ENCODE assay signal across 8 cellular contexts in genomic region chr12:56159482-56160105, GRCh38. TPM values are rescaled to one million over a fixed set of nuclear protein-coding genes. Genes with fewer than 3 reads are reported as not detected.
DNase-seq lines count a peak whose midpoint lies in the region; ATAC-seq, FAIRE-seq and TF ChIP-seq lines count a peak whose summit lies in the region.

No MANE protein-coding gene starts in this region.

- TF ChIP-seq POLR2A in esophagus muscularis mucosa (IDR thresholded peaks at IDR 0.05; ENCODE audit: low read depth): no peak

- FAIRE-seq in frontal cortex (lab: Jason Lieb, UNC): no peak

- peak overlapping the region; percentile 15 for H3K14ac ChIP-seq in trophoblast cell (ENCODE audit: low read length)

- H2BK12ac ChIP-seq in trophoblast cell (ENCODE audit: low read length): no peak overlapping the region

- no peak overlapping the region for H2BK120ac ChIP-seq in trophoblast cell (ENCODE audit: insufficient read depth, low read length, poor library complexity)

- no peaks in the 10 kb centered on the region for H3K9me3 ChIP-seq in DOHH2 (ENCODE audit: control insufficient read depth, insufficient read depth, low read length)
- H3K9me3 ChIP-seq in esophagus muscularis mucosa: no peaks in the 10 kb centered on the region
- peaks cover 4% of the 10 kb centered on the region for H3K9me3 ChIP-seq in trophoblast cell (ENCODE audit: insufficient read depth, low read depth, low read length)

- H3F3A ChIP-seq in DOHH2 (ENCODE audit: control insufficient read depth, insufficient read depth): peaks cover 25% of the 10 kb centered on the region

- peaks cover 15% of the 10 kb centered on the region for H4K20me1 ChIP-seq in DOHH2 (ENCODE audit: control insufficient read depth, insufficient read depth, low read depth, low read length)

- H3K4me3 ChIP-seq in DOHH2 (ENCODE audit: low read length) (peak overlapping the region; percentile 91), esophagus muscularis mucosa (peak overlapping the region; percentile 66 to 98 (median 86)), trophoblast cell (ENCODE audit: low read depth, low read length) (peak overlapping the region; percentile 96)

- peaks cover 15% of the 10 kb centered on the region for H3K79me1 ChIP-seq in trophoblast cell (ENCODE audit: low read length)

- H3K18ac ChIP-seq in trophoblast cell (ENCODE audit: low read length): no peak overlapping the region

- H4K12ac ChIP-seq in trophoblast cell (ENCODE audit: low read depth, low read length): peak overlapping the region; percentile 41

- no peak overlapping the region for H2AFZ ChIP-seq in trophoblast cell (ENCODE audit: insufficient read depth, low read length, poor library complexity)

- no peaks in the 10 kb centered on the region for H3K9me2 ChIP-seq in DOHH2 (replicated peaks; ENCODE audit: control insufficient read depth, low read length)

- TF ChIP-seq EP300 in esophagus muscularis mucosa (IDR thresholded peaks at IDR 0.05): no peak

- H3K9ac ChIP-seq in trophoblast cell (ENCODE audit: low read length): peak overlapping the region; percentile 79

- WGBS in esophagus muscularis mucosa: 2% methylated on average over 4 of the region's 6 CpGs
- WGBS in trophoblast cell (ENCODE audit: extremely low coverage, insufficient coverage, insufficient read length): no CpG with 5 or more reads among the region's 6 CpGs

- peak overlapping the region; percentile 100 for H3K4ac ChIP-seq in trophoblast cell (ENCODE audit: low read depth, low read length)

- intact Hi-C loops in esophagus muscularis mucosa (cut with DNase I): loop anchor here (1.0 kb wide), 1 partner anchor 33 kb away; no protein-coding TSS in a partner anchor

- H3K4me1 ChIP-seq in DOHH2 (ENCODE audit: control insufficient read depth, low read length) (peaks cover 35% of the 10 kb centered on the region), esophagus muscularis mucosa (peaks cover 35 to 66% (median 63%) of the 10 kb centered on the region in 4 donors), trophoblast cell (ENCODE audit: control insufficient read depth in 1 of 2, insufficient read depth in 2 of 2, low read length in 2 of 2) (peaks cover 23 to 24% of the 10 kb centered on the region in 2 experiments)

- peaks cover 77% of the 10 kb centered on the region for H3K36me3 ChIP-seq in DOHH2 (ENCODE audit: control insufficient read depth, low read length)
- H3K36me3 ChIP-seq in esophagus muscularis mucosa: peaks cover 35 to 54% (median 53%) of the 10 kb centered on the region in 4 donors
- H3K36me3 ChIP-seq in trophoblast cell (ENCODE audit: control insufficient read depth in 1 of 2, insufficient read depth in 2 of 2, low read length in 2 of 2): peaks cover 52 to 61% of the 10 kb centered on the region in 2 experiments

- no peak overlapping the region for H2BK5ac ChIP-seq in trophoblast cell (ENCODE audit: low read depth, low read length, poor library complexity)

- TF ChIP-seq CTCF in DOHH2 (IDR thresholded peaks at IDR 0.05; ENCODE audit: low read depth, low read length, poor library complexity, severe bottlenecking) (no peak), RWPE1 (conservative IDR thresholded peaks at IDR 0.05; ENCODE audit: low read depth) (no peak), esophagus muscularis mucosa (IDR thresholded peaks at IDR 0.05) (no peak)

- DNase-seq in RWPE1 (ENCODE audit: low spot score): no peak
- no peak for DNase-seq in esophagus muscularis mucosa (ENCODE audit: extremely low spot score)
- DNase-seq in trophoblast cell: no peak
- no peak for DNase-seq in activated CD4-positive, CD25-positive, alpha-beta regulatory T cell (lab: John Stamatoyannopoulos, UW)
- DNase-seq in NCI-H128 (lab: John Stamatoyannopoulos, UW; ENCODE audit: unreplicated experiment): no peak
- no peak for DNase-seq in frontal cortex (ENCODE audit: low spot score in 2 of 2)

- peak overlapping the region; percentile 15 for H2AK5ac ChIP-seq in trophoblast cell (ENCODE audit: low read length)

- ATAC-seq in GM18511 (IDR thresholded peaks at IDR 0.05; ENCODE audit: unreplicated experiment): no peak

- H3K23ac ChIP-seq in trophoblast cell (ENCODE audit: low read length): no peak overlapping the region

- CTCF ChIA-PET in RWPE1 (lab: Yijun Ruan, JAX): interaction anchor here (1.2 kb wide), 1 partner anchor 30 kb away, joined by 5 read pairs; the partner anchor contains the start of gene SMARCC2

- H3K27ac ChIP-seq in DOHH2 (ENCODE audit: low read depth, low read length): peak overlapping the region; percentile 72
- H3K27ac ChIP-seq in RWPE1: peak overlapping the region; percentile 97
- H3K27ac ChIP-seq in esophagus muscularis mucosa (replicated peaks in 1 of 4): peak overlapping the region; percentile 93 to 98 (median 96)
- H3K27ac ChIP-seq in trophoblast cell (ENCODE audit: low read depth, low read length): peak overlapping the region; percentile 72

- no peaks in the 10 kb centered on the region for H3K27me3 ChIP-seq in DOHH2 (ENCODE audit: control insufficient read depth, low read length)
- no peaks in the 10 kb centered on the region for H3K27me3 ChIP-seq in esophagus muscularis mucosa
- H3K27me3 ChIP-seq in trophoblast cell (ENCODE audit: insufficient read depth, low read length): no peaks in the 10 kb centered on the region

- peak overlapping the region; percentile 22 for H4K91ac ChIP-seq in trophoblast cell (ENCODE audit: low read depth, low read length)

- H3K4me2 ChIP-seq in DOHH2 (ENCODE audit: low read length) (peak overlapping the region; percentile 94), trophoblast cell (ENCODE audit: low read length) (peak overlapping the region; percentile 83)

- H3K79me2 ChIP-seq in DOHH2 (ENCODE audit: control insufficient read depth, low read length) (peaks cover 48% of the 10 kb centered on the region), trophoblast cell (ENCODE audit: control insufficient read depth, insufficient read depth, low read length, poor library complexity) (peaks cover 19% of the 10 kb centered on the region)

- POLR2A ChIA-PET in RWPE1 (lab: Yijun Ruan, JAX; ENCODE audit: low non-redundant PET): interaction anchor here (0.6 to 1.4 kb wide), 2 partner anchors 8 to 31 kb away, joined by 3 to 5 read pairs; partner anchors contain the start of gene ESYT1

- no peak overlapping the region for H4K8ac ChIP-seq in trophoblast cell (ENCODE audit: low read depth, low read length)

RNA-seq across cellular contexts. Expression of gene MYL6, which starts 1.4 kb away (rescaled TPM):
- total RNA-seq in esophagus muscularis mucosa: 1,000 to 10,000 TPM; 5,145 to 8,531 (median 5,986) TPM
- polyA plus RNA-seq in trophoblast cell (2013): 2,027 and 2,059 TPM in 2 replicates
- total RNA-seq in frontal cortex: 511 TPM

RNA-seq across cellular contexts. Expression of gene MYL6B, which starts 7.2 kb away (rescaled TPM):
- total RNA-seq in esophagus muscularis mucosa (10 to 100 TPM; 28.5 to 39.4 (median 33.6) TPM), frontal cortex (123 TPM)
- polyA plus RNA-seq in trophoblast cell (2013): 91.8 and 91.9 TPM in 2 replicates

RNA-seq across cellular contexts. Expression of gene SMARCC2, which starts 29.7 kb away (rescaled TPM):
- total RNA-seq in esophagus muscularis mucosa (100 to 1,000 TPM in 2 of 4 donors, 10 to 100 TPM in 2; 62.1 to 111 (median 94.3) TPM), frontal cortex (93.3 TPM)
- polyA plus RNA-seq in trophoblast cell (2013): 34.7 and 35.1 TPM in 2 replicates

RNA-seq across cellular contexts. Expression of gene ESYT1, which starts 31.5 kb away (rescaled TPM):
- total RNA-seq in esophagus muscularis mucosa (100 to 1,000 TPM; 151 to 245 (median 214) TPM), frontal cortex (26.5 TPM)
- 56.2 and 64.3 TPM in 2 replicates for polyA plus RNA-seq in trophoblast cell (2013)

RNA-seq across cellular contexts. Expression of gene ZC3H10, which starts 41.5 kb away (rescaled TPM):
- 1 to 10 TPM; 5.0 to 7.9 (median 6.6) TPM for total RNA-seq in esophagus muscularis mucosa
- 2.0 TPM in 2 replicates for polyA plus RNA-seq in trophoblast cell (2013)
- total RNA-seq in frontal cortex: 8.2 TPM

Comparison
In these comparisons a context has a peak if more than half of its experiments do, and no peak if none do; other contexts are left out.
1. RNA of gene MYL6, which starts 1.4 kb away (total RNA-seq): 5,145 to 8,531 TPM in esophagus muscularis mucosa; 511 TPM in frontal cortex (single experiment); every median in the first group is over 10 times any median in the second.
2. Peak in every context shown above with its lines, with median percentiles within 50 percentile points of each other: H3K27ac ChIP-seq and H3K4me3 ChIP-seq.